In the genomic region with DNA sequence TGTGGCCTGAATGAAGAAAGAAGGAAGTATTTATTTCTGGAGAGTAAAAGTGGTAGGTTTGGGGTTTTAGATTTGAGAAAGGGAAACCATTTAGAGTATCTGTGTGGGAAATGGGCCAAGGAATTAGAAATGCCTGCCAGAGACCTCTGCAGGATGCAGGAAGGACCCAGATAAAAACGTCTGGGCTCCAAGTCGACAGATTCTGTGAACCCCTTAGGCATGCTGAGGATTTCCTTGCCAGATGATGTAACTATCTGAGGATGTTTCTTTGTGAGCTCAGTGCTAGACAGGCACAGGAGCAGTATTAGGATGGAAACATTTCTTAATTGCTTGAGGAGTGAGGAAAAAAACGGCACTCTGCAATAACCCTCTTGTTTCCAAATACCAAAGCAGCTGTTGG, we compare ENCODE assay signal across 11 cellular contexts.
DNase-seq lines count a peak whose midpoint lies in the region; ATAC-seq, FAIRE-seq and TF ChIP-seq lines count a peak whose summit lies in the region.
"Had no signal": no experiment of that assay in that cellular context is flagged by ENCODE, and none has a peak within 500 bp of the region (broad histone marks: within the 10 kb centered on the region; RNA-seq: fewer than 3 reads in every experiment).

No MANE protein-coding gene starts in this region.

- H3K27ac ChIP-seq in keratinocyte (ENCODE audit: control insufficient read depth, insufficient read depth, low read length), result peak overlapping the region; percentile 57

- H3K4me3 ChIP-seq in keratinocyte (ENCODE audit: control insufficient read depth in 2 of 3, extremely low read depth in 1 of 3, insufficient read depth in 2 of 3, low read depth in 1 of 3, low read length in 3 of 3) (peak overlapping the region in 1 of 3 experiments; percentile 30), mucosa of descending colon (no peak overlapping the region)

- peak; percentile 95 for FAIRE-seq in keratinocyte (lab: Jason Lieb, UNC)
- FAIRE-seq: GM12891 had no signal

- H3K4me1 Mint-ChIP-seq in stimulated activated naive CD8-positive, alpha-beta T cell treated with anti-CD3 and anti-CD28 coated beads, Interleukin-15, Interleukin-2, amounts not matched to agents 100 ng/mL and 50 ng/mL, for 24 hours (ENCODE audit: low read depth), result peaks cover 10% of the 10 kb centered on the region
- peaks cover 7% of the 10 kb centered on the region for H3K4me1 Mint-ChIP-seq in stimulated activated effector memory CD8-positive, alpha-beta T cell treated with anti-CD3 and anti-CD28 coated beads, Interleukin-12 subunit alpha, Interleukin-12 subunit beta, amount 100 ng/mL, for 72 hours

- peak overlapping the region; percentile 20 for H3K9ac ChIP-seq in keratinocyte (ENCODE audit: control insufficient read depth, extremely low read depth, insufficient read depth, low read length)

- TF ChIP-seq CTCF in keratinocyte (optimal IDR thresholded peaks at IDR 0.05 in 1 of 3, IDR thresholded peaks at IDR 0.05 in 1 of 3, conservative IDR thresholded peaks at IDR 0.05 in 1 of 3; ENCODE audit: extremely low read depth in 1 of 3, insufficient read depth in 2 of 3, low read length in 3 of 3) (no peak), mucosa of descending colon (IDR thresholded peaks at IDR 0.05) (no peak)

- H3K36me3 ChIP-seq in keratinocyte (ENCODE audit: control insufficient read depth in 2 of 2, extremely low read depth in 1 of 2, insufficient read depth in 2 of 2, low read length in 2 of 2) (no peaks in the 10 kb centered on the region), mucosa of descending colon (ENCODE audit: low read depth) (no peaks in the 10 kb centered on the region)

- H3K36me3 Mint-ChIP-seq in stimulated activated naive CD8-positive, alpha-beta T cell treated with anti-CD3 and anti-CD28 coated beads, Interleukin-15, Interleukin-2, amounts not matched to agents 100 ng/mL and 50 ng/mL, for 24 hours (ENCODE audit: low read depth), result no peaks in the 10 kb centered on the region
- no peaks in the 10 kb centered on the region for H3K36me3 Mint-ChIP-seq in stimulated activated effector memory CD8-positive, alpha-beta T cell treated with anti-CD3 and anti-CD28 coated beads, Interleukin-12 subunit alpha, Interleukin-12 subunit beta, amount 100 ng/mL, for 72 hours

- intact Hi-C loops in mucosa of descending colon (cut with DNase I, micrococcal nuclease), result no loop called here

- H3K79me2 ChIP-seq in keratinocyte (ENCODE audit: control insufficient read depth, insufficient read depth, low read length), result peaks cover 3% of the 10 kb centered on the region

- no peaks in the 10 kb centered on the region for H3K9me3 Mint-ChIP-seq in stimulated activated naive CD8-positive, alpha-beta T cell treated with anti-CD3 and anti-CD28 coated beads, Interleukin-15, Interleukin-2, amounts not matched to agents 100 ng/mL and 50 ng/mL, for 24 hours
- no peaks in the 10 kb centered on the region for H3K9me3 Mint-ChIP-seq in stimulated activated effector memory CD8-positive, alpha-beta T cell treated with anti-CD3 and anti-CD28 coated beads, Interleukin-12 subunit alpha, Interleukin-12 subunit beta, amount 100 ng/mL, for 72 hours

- no peak for DNase-seq in stimulated activated naive CD8-positive, alpha-beta T cell treated with anti-CD3 and anti-CD28 coated beads, Interleukin-15, Interleukin-2, amounts not matched to agents 100 U/mL and 50 U/mL, for 24 hours
- peak; percentile 11 for DNase-seq in cerebellum (ENCODE audit: low spot score)
- DNase-seq in keratinocyte (ENCODE audit: low read depth, low spot score), result no peak
- no peak for DNase-seq in AG08396 (ENCODE audit: low spot score)
- no peak for DNase-seq in mucosa of descending colon
- no peak for DNase-seq in stimulated activated effector memory CD8-positive, alpha-beta T cell treated with anti-CD3 and anti-CD28 coated beads, Interleukin-12 subunit alpha, Interleukin-12 subunit beta, amount 100 ng/mL, for 72 hours (ENCODE audit: low spot score in 2 of 2)
- DNase-seq: NCI-H1092 treated with DMSO at 0.1 percent for 48 hours had no signal

- H3K4me3 Mint-ChIP-seq in stimulated activated naive CD8-positive, alpha-beta T cell treated with anti-CD3 and anti-CD28 coated beads, Interleukin-15, Interleukin-2, amounts not matched to agents 100 ng/mL and 50 ng/mL, for 24 hours, result no peak overlapping the region
- no peak overlapping the region for H3K4me3 Mint-ChIP-seq in stimulated activated effector memory CD8-positive, alpha-beta T cell treated with anti-CD3 and anti-CD28 coated beads, Interleukin-12 subunit alpha, Interleukin-12 subunit beta, amount 100 ng/mL, for 72 hours
- H3K4me3 Mint-ChIP-seq: B cell had no signal

- no peaks in the 10 kb centered on the region for H3K27me3 ChIP-seq in keratinocyte (ENCODE audit: control insufficient read depth, extremely low read depth, insufficient read depth, low read length)

- H3K4me2 ChIP-seq in keratinocyte (ENCODE audit: control insufficient read depth, extremely low read depth, insufficient read depth, low read depth, low read length), result peak overlapping the region; percentile 80

- dilution Hi-C loops in keratinocyte (cut with MboI; ENCODE audit: extremely low pct_ligation_motif_present, low sequenced_read_pairs), result no loop called here

- peaks cover 37% of the 10 kb centered on the region for H3K4me1 ChIP-seq in keratinocyte (ENCODE audit: control insufficient read depth, extremely low read depth, insufficient read depth, low read length)
- H3K4me1 ChIP-seq in mucosa of descending colon (ENCODE audit: low read depth), result peaks cover 21% of the 10 kb centered on the region

- peak overlapping the region; percentile 2 for H3K27ac Mint-ChIP-seq in stimulated activated naive CD8-positive, alpha-beta T cell treated with anti-CD3 and anti-CD28 coated beads, Interleukin-15, Interleukin-2, amounts not matched to agents 100 ng/mL and 50 ng/mL, for 24 hours
- no peak overlapping the region for H3K27ac Mint-ChIP-seq in stimulated activated effector memory CD8-positive, alpha-beta T cell treated with anti-CD3 and anti-CD28 coated beads, Interleukin-12 subunit alpha, Interleukin-12 subunit beta, amount 100 ng/mL, for 72 hours
- H3K27ac Mint-ChIP-seq: B cell had no signal

- ATAC-seq in stimulated activated naive CD8-positive, alpha-beta T cell treated with anti-CD3 and anti-CD28 coated beads, Interleukin-15, Interleukin-2, amounts not matched to agents 100 U/mL and 50 U/mL, for 24 hours, result no peak
- ATAC-seq in mucosa of descending colon (no peak), GM18520 (IDR thresholded peaks at IDR 0.05; ENCODE audit: unreplicated experiment) (no peak)
- no peak for ATAC-seq in stimulated activated effector memory CD8-positive, alpha-beta T cell treated with anti-CD3 and anti-CD28 coated beads, Interleukin-12 subunit alpha, Interleukin-12 subunit beta, amount 100 ng/mL, for 72 hours

- H3K9me3 ChIP-seq in keratinocyte (ENCODE audit: control insufficient read depth, low read depth, low read length) (no peaks in the 10 kb centered on the region), mucosa of descending colon (peaks cover 2% of the 10 kb centered on the region)

- H3K27me3 Mint-ChIP-seq in stimulated activated naive CD8-positive, alpha-beta T cell treated with anti-CD3 and anti-CD28 coated beads, Interleukin-15, Interleukin-2, amounts not matched to agents 100 ng/mL and 50 ng/mL, for 24 hours, result no peaks in the 10 kb centered on the region

- peak overlapping the region; percentile 23 for H2AFZ ChIP-seq in keratinocyte (ENCODE audit: control insufficient read depth, low read length)

- H3K9me1 ChIP-seq in keratinocyte (ENCODE audit: control insufficient read depth, extremely low read depth, insufficient read depth, low read length), result no peaks in the 10 kb centered on the region

- no peaks in the 10 kb centered on the region for H4K20me1 ChIP-seq in keratinocyte (ENCODE audit: control insufficient read depth, extremely low read depth, insufficient read depth, low read length)
